ENCODE assay signal across 2 cellular contexts in the genomic region with DNA sequence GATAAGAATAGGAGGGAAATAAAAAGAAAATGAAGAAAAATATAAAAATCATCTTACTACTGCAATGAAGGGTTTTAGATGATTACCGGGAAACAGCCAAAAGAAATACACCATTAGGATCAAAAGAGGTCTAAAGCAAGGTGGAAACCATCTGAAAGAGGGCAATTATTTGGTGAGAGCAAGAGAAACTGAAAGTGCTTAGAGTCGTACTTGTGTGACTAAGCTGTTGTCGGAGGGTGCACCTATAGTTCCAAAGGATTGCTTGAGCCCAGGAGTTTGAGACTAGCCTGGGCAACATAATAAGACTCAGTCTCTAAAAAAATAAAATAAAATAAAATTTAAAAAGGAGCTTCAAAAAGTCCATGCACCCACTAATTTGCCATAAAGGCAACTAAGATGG.
TF ChIP-seq lines count a peak whose summit lies in the region.

No MANE protein-coding gene starts in this region.

TF ChIP-seq in A549, 52 proteins besides CTCF, POLR2A, EP300 and RAD21 (continued from another document):
- TF ChIP-seq, protein P1, sequence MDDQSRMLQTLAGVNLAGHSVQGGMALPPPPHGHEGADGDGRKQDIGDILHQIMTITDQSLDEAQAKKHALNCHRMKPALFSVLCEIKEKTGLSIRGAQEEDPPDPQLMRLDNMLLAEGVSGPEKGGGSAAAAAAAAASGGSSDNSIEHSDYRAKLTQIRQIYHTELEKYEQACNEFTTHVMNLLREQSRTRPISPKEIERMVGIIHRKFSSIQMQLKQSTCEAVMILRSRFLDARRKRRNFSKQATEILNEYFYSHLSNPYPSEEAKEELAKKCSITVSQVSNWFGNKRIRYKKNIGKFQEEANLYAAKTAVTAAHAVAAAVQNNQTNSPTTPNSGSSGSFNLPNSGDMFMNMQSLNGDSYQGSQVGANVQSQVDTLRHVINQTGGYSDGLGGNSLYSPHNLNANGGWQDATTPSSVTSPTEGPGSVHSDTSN (IDR thresholded peaks at IDR 0.05): no peak
- no peak for TF ChIP-seq JUNB (IDR thresholded peaks at IDR 0.05)
- no peak for TF ChIP-seq ZFP36 (IDR thresholded peaks at IDR 0.05; ENCODE audit: borderline replicate concordance, partially characterized antibody)

TF ChIP-seq in IMR-90, 13 proteins besides CTCF, POLR2A, EP300 and RAD21 (continued from another document):
- TF ChIP-seq, protein P2, sequence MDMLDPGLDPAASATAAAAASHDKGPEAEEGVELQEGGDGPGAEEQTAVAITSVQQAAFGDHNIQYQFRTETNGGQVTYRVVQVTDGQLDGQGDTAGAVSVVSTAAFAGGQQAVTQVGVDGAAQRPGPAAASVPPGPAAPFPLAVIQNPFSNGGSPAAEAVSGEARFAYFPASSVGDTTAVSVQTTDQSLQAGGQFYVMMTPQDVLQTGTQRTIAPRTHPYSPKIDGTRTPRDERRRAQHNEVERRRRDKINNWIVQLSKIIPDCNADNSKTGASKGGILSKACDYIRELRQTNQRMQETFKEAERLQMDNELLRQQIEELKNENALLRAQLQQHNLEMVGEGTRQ (IDR thresholded peaks at IDR 0.05; ENCODE audit: low read depth, low read length): no peak
- TF ChIP-seq MAFK (IDR thresholded peaks at IDR 0.05; ENCODE audit: low read depth, low read length) (no peak), CEBPB (IDR thresholded peaks at IDR 0.05; ENCODE audit: low read depth, low read length) (no peak), MXI1 (IDR thresholded peaks at IDR 0.05; ENCODE audit: borderline replicate concordance, low read depth, low read length) (no peak)
